In the genomic region with DNA sequence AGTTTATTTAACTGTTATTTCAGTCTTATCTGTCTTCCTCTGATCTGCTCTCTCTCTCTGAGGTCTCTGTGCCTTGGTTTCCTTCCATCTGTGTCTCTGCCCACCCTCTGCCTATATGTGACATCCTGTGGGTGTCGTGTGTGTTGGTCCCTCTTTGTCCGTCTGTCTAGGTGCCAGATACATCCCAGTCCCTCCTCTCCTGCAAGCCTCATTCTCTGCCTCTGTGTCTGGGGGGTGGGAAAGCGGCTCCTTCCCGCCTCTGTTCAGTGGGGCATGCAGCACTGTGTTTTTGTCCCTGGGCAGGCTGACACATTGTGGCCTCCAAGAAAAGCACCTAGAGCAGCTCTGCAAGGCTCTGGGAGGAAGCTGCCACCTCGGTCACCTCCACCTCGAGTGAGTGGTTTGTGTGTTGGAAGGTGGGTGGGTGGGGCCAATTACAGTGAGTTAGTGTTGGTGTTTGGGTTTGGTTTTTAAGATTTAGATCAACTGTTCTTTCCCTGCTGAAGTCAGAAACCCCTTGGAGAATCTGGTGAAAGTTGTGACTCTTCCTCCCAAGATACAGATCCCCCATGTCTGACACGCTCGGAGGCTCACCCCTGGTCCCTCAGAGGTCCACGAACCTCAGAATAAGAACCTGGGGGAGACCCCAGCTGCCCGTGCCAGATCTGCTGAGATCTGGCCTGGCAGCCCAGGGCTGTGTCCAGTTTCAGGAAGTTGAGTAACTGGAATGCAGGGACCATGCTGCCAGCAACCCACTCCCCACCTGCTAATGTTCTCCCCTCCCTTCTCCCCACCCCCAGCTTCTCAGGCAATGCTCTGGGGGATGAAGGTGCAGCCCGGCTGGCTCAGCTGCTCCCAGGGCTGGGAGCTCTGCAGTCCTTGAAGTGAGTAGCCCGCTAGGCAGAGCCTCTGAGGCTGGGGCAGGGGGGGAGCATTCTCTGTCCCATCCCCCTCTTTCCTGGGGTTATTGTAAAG, we compare ENCODE assay signal across 8 cellular contexts.
DNase-seq lines count a peak whose midpoint lies in the region; ATAC-seq and TF ChIP-seq lines count a peak whose summit lies in the region.

No MANE protein-coding gene starts in this region.

- no peaks in the 10 kb centered on the region for H4K20me1 ChIP-seq in DOHH2 (ENCODE audit: control insufficient read depth, insufficient read depth, low read depth, low read length)

- H3K9me3 Mint-ChIP-seq in activated naive CD8-positive, alpha-beta T cell treated with anti-CD3 and anti-CD28 coated beads, Interleukin-2, amount 50 U/mL, for 24 hours = no peaks in the 10 kb centered on the region

- peaks cover 35% of the 10 kb centered on the region for H3F3A ChIP-seq in DOHH2 (ENCODE audit: control insufficient read depth, insufficient read depth)

- H3K27ac Mint-ChIP-seq in activated naive CD8-positive, alpha-beta T cell treated with anti-CD3 and anti-CD28 coated beads, Interleukin-2, amount 50 U/mL, for 24 hours = peak overlapping the region; percentile 97

- peaks cover 31% of the 10 kb centered on the region for H3K36me3 ChIP-seq in DOHH2 (ENCODE audit: control insufficient read depth, low read length)

- H3K4me2 ChIP-seq in DOHH2 (ENCODE audit: low read length) = peak overlapping the region; percentile 92

- no peaks in the 10 kb centered on the region for H3K9me3 ChIP-seq in DOHH2 (ENCODE audit: control insufficient read depth, insufficient read depth, low read length)

- peaks cover 89% of the 10 kb centered on the region for H3K4me1 ChIP-seq in DOHH2 (ENCODE audit: control insufficient read depth, low read length)

- DNase-seq in T follicular helper cell (ENCODE audit: low read depth) = peak; percentile 55
- peak; percentile 84 for DNase-seq in activated naive CD8-positive, alpha-beta T cell treated with anti-CD3 and anti-CD28 coated beads, Interleukin-2, amount 50 U/mL, for 24 hours
- DNase-seq in stimulated activated CD8-positive, alpha-beta memory T cell treated with anti-CD3 and anti-CD28 coated beads, Interleukin-15, amount 100 ng/mL, for 24 hours (ENCODE audit: low read depth) = peak; percentile 38
- no peak for DNase-seq in NCI-H69 (lab: John Stamatoyannopoulos, UW)
- no peak for DNase-seq in D341Med (ENCODE audit: low spot score)
- no peak for DNase-seq in caudate nucleus (lab: John Stamatoyannopoulos, UW)

- no peaks in the 10 kb centered on the region for H3K27me3 ChIP-seq in DOHH2 (ENCODE audit: control insufficient read depth, low read length)

- H3K9me2 ChIP-seq in DOHH2 (replicated peaks; ENCODE audit: control insufficient read depth, low read length) = no peaks in the 10 kb centered on the region

- no peaks in the 10 kb centered on the region for H3K27me3 Mint-ChIP-seq in activated naive CD8-positive, alpha-beta T cell treated with anti-CD3 and anti-CD28 coated beads, Interleukin-2, amount 50 U/mL, for 24 hours

- H3K4me3 ChIP-seq in DOHH2 (ENCODE audit: low read length) = peak overlapping the region; percentile 73

- TF ChIP-seq CTCF in DOHH2 (IDR thresholded peaks at IDR 0.05; ENCODE audit: low read depth, low read length, poor library complexity, severe bottlenecking) = peak; percentile 7

- peak overlapping the region; percentile 50 for H3K4me3 Mint-ChIP-seq in activated naive CD8-positive, alpha-beta T cell treated with anti-CD3 and anti-CD28 coated beads, Interleukin-2, amount 50 U/mL, for 24 hours

- H3K27ac ChIP-seq in DOHH2 (ENCODE audit: low read depth, low read length) = peak overlapping the region; percentile 98
- no peak overlapping the region for H3K27ac ChIP-seq in caudate nucleus (ENCODE audit: low read depth, low read length)

- peaks cover 95% of the 10 kb centered on the region for H3K4me1 Mint-ChIP-seq in activated naive CD8-positive, alpha-beta T cell treated with anti-CD3 and anti-CD28 coated beads, Interleukin-2, amount 50 U/mL, for 24 hours

- ATAC-seq in GM21737 (IDR thresholded peaks at IDR 0.05; ENCODE audit: unreplicated experiment) = peak; percentile 33
- peak; percentile 80 for ATAC-seq in activated naive CD8-positive, alpha-beta T cell treated with anti-CD3 and anti-CD28 coated beads, Interleukin-2, amount 50 U/mL, for 24 hours

- H3K36me3 Mint-ChIP-seq in activated naive CD8-positive, alpha-beta T cell treated with anti-CD3 and anti-CD28 coated beads, Interleukin-2, amount 50 U/mL, for 24 hours (ENCODE audit: low read depth) = peaks cover 58% of the 10 kb centered on the region

- no peaks in the 10 kb centered on the region for H3K79me2 ChIP-seq in DOHH2 (ENCODE audit: control insufficient read depth, low read length)

Comparison
In these comparisons a context has a peak if more than half of its experiments do, and no peak if none do; other contexts are left out.
1. DNase-seq: peak in T follicular helper cell (single experiment), activated naive CD8-positive, alpha-beta T cell treated with anti-CD3 and anti-CD28 coated beads, Interleukin-2, amount 50 U/mL, for 24 hours (single experiment) and stimulated activated CD8-positive, alpha-beta memory T cell treated with anti-CD3 and anti-CD28 coated beads, Interleukin-15, amount 100 ng/mL, for 24 hours (single experiment); none in NCI-H69 (single experiment), D341Med (single experiment) and caudate nucleus (0 of 61).